ENCODE assay signal across 15 cellular contexts in the genomic region with DNA sequence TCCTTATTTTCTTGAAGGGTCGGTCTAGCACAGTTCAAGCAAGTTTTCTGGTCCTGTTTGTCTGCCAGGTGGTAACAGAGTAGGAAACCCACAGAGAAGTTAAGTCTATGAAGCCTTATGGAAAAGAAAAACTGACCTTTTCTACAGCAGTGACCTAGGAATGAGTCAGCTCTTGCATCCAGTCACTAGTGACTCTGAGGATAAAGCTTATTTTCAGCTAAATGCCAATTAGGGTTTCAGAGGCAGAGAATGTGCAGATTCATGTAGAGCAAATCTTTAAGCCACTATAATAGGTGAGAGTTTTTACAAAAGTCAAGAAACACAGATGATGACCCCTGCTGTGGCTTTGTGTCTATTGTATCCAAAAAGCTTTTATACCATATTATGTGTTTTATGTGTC.
DNase-seq lines count a peak whose midpoint lies in the region; ATAC-seq, FAIRE-seq and TF ChIP-seq lines count a peak whose summit lies in the region.
"Had no signal": no experiment of that assay in that cellular context is flagged by ENCODE, and none has a peak within 500 bp of the region (broad histone marks: within the 10 kb centered on the region; RNA-seq: fewer than 3 reads in every experiment).

No MANE protein-coding gene starts in this region.

- H3K36me3 ChIP-seq in SK-N-SH (replicated peaks in 1 of 2; ENCODE audit: control insufficient read depth in 1 of 2, insufficient read depth in 2 of 2, low read length in 1 of 2) (no peaks in the 10 kb centered on the region), kidney (ENCODE audit: control insufficient read depth in 1 of 2, insufficient read depth in 2 of 2, low read length in 2 of 2) (no peaks in the 10 kb centered on the region)
- H3K36me3 ChIP-seq: BE2C, neutrophil had no signal

- no peaks in the 10 kb centered on the region for H3K27me3 Mint-ChIP-seq in activated CD4-positive, alpha-beta T cell treated with anti-CD3 and anti-CD28 coated beads for 36 hours

- H3K4me1 ChIP-seq in SK-N-SH (ENCODE audit: control insufficient read depth in 1 of 2, insufficient read depth in 2 of 2, low read depth in 1 of 2, low read length in 1 of 2): peaks cover 0 to 9% of the 10 kb centered on the region in 2 experiments; a peak in 2 of 4 replicates
- no peaks in the 10 kb centered on the region for H3K4me1 ChIP-seq in kidney (ENCODE audit: control insufficient read depth in 1 of 2, insufficient read depth in 1 of 2, low read depth in 1 of 2, low read length in 2 of 2)

- POLR2A ChIA-PET in activated CD4-positive, alpha-beta T cell treated with anti-CD3 and anti-CD28 coated beads for 36 hours (lab: Charles Lee): no interaction called here
- POLR2A ChIA-PET in SK-N-SH (lab: Yijun Ruan, JAX): no interaction called here

- peaks cover 43% of the 10 kb centered on the region for H3F3A ChIP-seq in SK-N-SH (replicated peaks; ENCODE audit: insufficient read depth)

- WGBS in SK-N-SH (ENCODE audit: low lambda C conversion rate): 59% methylated on average over 1 of the region's 1 CpG

- H2AFZ ChIP-seq in SK-N-SH (ENCODE audit: low read depth): no peak overlapping the region

- H3K4me1 Mint-ChIP-seq in activated CD4-positive, alpha-beta T cell treated with anti-CD3 and anti-CD28 coated beads for 36 hours: peaks cover 4% of the 10 kb centered on the region

- H3K27ac Mint-ChIP-seq in activated CD4-positive, alpha-beta T cell treated with anti-CD3 and anti-CD28 coated beads for 36 hours: no peak overlapping the region

- H3K9me2 ChIP-seq in SK-N-SH: no peaks in the 10 kb centered on the region

- peak overlapping the region; percentile 29 for H3K4me2 ChIP-seq in SK-N-SH

- no peak for DNase-seq in activated CD4-positive, alpha-beta T cell treated with anti-CD3 and anti-CD28 coated beads for 36 hours
- no peak for DNase-seq in activated CD4-positive, alpha-beta T cell treated with anti-CD3 and anti-CD28 coated beads for 4 hours
- DNase-seq in SK-N-SH (no peak), glomerular endothelial cell (ENCODE audit: extremely low read depth, low read depth, low spot score) (peak; percentile 4), urothelium cell line (ENCODE audit: low spot score) (peak; percentile 6), kidney (no peak), SIG-M5 (lab: John Stamatoyannopoulos, UW) (no peak)
- DNase-seq: activated naive CD4-positive, alpha-beta T cell treated with anti-CD3 and anti-CD28 coated beads, Interleukin-2, amount 50 U/mL, for 16 hours; BE2C; hypothalamus; NCI-H446 had no signal

- H4K20me1 ChIP-seq in SK-N-SH (ENCODE audit: insufficient read depth): no peaks in the 10 kb centered on the region

- H3K27ac ChIP-seq in SK-N-SH (ENCODE audit: low read depth in 2 of 2, low read length in 1 of 2): peak overlapping the region in 1 of 2 experiments; percentile 61; a peak in 2 of 4 replicates
- no peak overlapping the region for H3K27ac ChIP-seq in kidney (ENCODE audit: low read depth in 2 of 2, low read length in 2 of 2)
- H3K27ac ChIP-seq: neutrophil, VCaP had no signal

- TF ChIP-seq RAD21 in SK-N-SH (IDR thresholded peaks at IDR 0.05; ENCODE audit: low read length): no peak

- FAIRE-seq in urothelium cell line (lab: Jason Lieb, UNC) (no peak), kidney (lab: Jason Lieb, UNC) (no peak)
- FAIRE-seq: GM18507 had no signal

- no peaks in the 10 kb centered on the region for H3K27me3 ChIP-seq in SK-N-SH (ENCODE audit: insufficient read depth)
- H3K27me3 ChIP-seq: BE2C, neutrophil had no signal

- CTCF ChIA-PET in activated CD4-positive, alpha-beta T cell treated with anti-CD3 and anti-CD28 coated beads for 36 hours (lab: Charles Lee): interaction anchor here (0.6 kb wide), 1 partner anchor 125 kb away, joined by 5 read pairs; no protein-coding TSS in a partner anchor
- CTCF ChIA-PET in SK-N-SH (lab: Yijun Ruan, JAX): interaction anchor here (1.1 kb wide), 1 partner anchor 614 kb away, joined by 4 read pairs; no protein-coding TSS in a partner anchor

- no peak overlapping the region for H3K4me3 Mint-ChIP-seq in activated CD4-positive, alpha-beta T cell treated with anti-CD3 and anti-CD28 coated beads for 36 hours

- H3K9ac ChIP-seq in SK-N-SH (peak overlapping the region; percentile 17; the same call in 1 of the 2 replicates), kidney (ENCODE audit: low read length in 2 of 2) (no peak overlapping the region)

- peak; percentile 30 for ATAC-seq in activated CD4-positive, alpha-beta T cell treated with anti-CD3 and anti-CD28 coated beads for 36 hours
- ATAC-seq in HG02981 (IDR thresholded peaks at IDR 0.05; ENCODE audit: unreplicated experiment): no peak

- no peak overlapping the region for H3K4me3 ChIP-seq in SK-N-SH (ENCODE audit: low read depth in 2 of 2, low read length in 1 of 2)
- no peak overlapping the region for H3K4me3 ChIP-seq in kidney (ENCODE audit: low read length in 2 of 2)

- no peaks in the 10 kb centered on the region for H3K9me3 Mint-ChIP-seq in activated CD4-positive, alpha-beta T cell treated with anti-CD3 and anti-CD28 coated beads for 36 hours (ENCODE audit: low read depth)

- no peak for TF ChIP-seq EP300 in SK-N-SH (IDR thresholded peaks at IDR 0.05; ENCODE audit: borderline replicate concordance in 1 of 2, low read depth in 1 of 2, low read length in 1 of 2)

- no peak for TF ChIP-seq CTCF in SK-N-SH (IDR thresholded peaks at IDR 0.05)
- TF ChIP-seq CTCF in kidney (IDR thresholded peaks at IDR 0.05; ENCODE audit: borderline replicate concordance, extremely low read depth, insufficient read depth): no peak

- H3K36me3 Mint-ChIP-seq in activated CD4-positive, alpha-beta T cell treated with anti-CD3 and anti-CD28 coated beads for 36 hours (ENCODE audit: low read depth): no peaks in the 10 kb centered on the region

- no peaks in the 10 kb centered on the region for H3K9me3 ChIP-seq in SK-N-SH
- H3K9me3 ChIP-seq in kidney (ENCODE audit: control insufficient read depth in 1 of 2, low read length in 2 of 2): no peaks in the 10 kb centered on the region
- H3K9me3 ChIP-seq: BE2C, neutrophil had no signal

- H3K79me2 ChIP-seq in SK-N-SH (ENCODE audit: insufficient read depth): no peaks in the 10 kb centered on the region

- intact Hi-C loops in activated CD4-positive, alpha-beta T cell treated with anti-CD3 and anti-CD28 coated beads for 36 hours (cut with DNase I, micrococcal nuclease): no loop called here
- intact Hi-C loops in kidney (cut with DNase I): no loop called here

TF ChIP-seq in SK-N-SH, 30 proteins besides CTCF, POLR2A, EP300 and RAD21:
- peak; percentile 84 for TF ChIP-seq FOSL2 (IDR thresholded peaks at IDR 0.05; ENCODE audit: borderline replicate concordance, low read depth)
- TF ChIP-seq TCF12 (IDR thresholded peaks at IDR 0.05): peak; percentile 67
- no peak for TF ChIP-seq FOXM1 (IDR thresholded peaks at IDR 0.05; ENCODE audit: low read depth)
- TF ChIP-seq JUND (IDR thresholded peaks at IDR 0.05): peak; percentile 64
- 0 out of 2 replicates have a peak, but pooled peaks have one; percentile 55 for TF ChIP-seq RXRA (IDR thresholded peaks at IDR 0.05; ENCODE audit: borderline replicate concordance, low read depth)

Comparison
In these comparisons a context has a peak if more than half of its experiments do, and no peak if none do; other contexts are left out.
1. DNase-seq: peak in glomerular endothelial cell (single experiment) and urothelium cell line (single experiment); none in activated CD4-positive, alpha-beta T cell treated with anti-CD3 and anti-CD28 coated beads for 36 hours (single experiment), activated CD4-positive, alpha-beta T cell treated with anti-CD3 and anti-CD28 coated beads for 4 hours (0 of 2), SK-N-SH (single experiment), kidney (single experiment) and SIG-M5 (single experiment).